ENCODE assay signal across 1 cellular context in the genomic region with DNA sequence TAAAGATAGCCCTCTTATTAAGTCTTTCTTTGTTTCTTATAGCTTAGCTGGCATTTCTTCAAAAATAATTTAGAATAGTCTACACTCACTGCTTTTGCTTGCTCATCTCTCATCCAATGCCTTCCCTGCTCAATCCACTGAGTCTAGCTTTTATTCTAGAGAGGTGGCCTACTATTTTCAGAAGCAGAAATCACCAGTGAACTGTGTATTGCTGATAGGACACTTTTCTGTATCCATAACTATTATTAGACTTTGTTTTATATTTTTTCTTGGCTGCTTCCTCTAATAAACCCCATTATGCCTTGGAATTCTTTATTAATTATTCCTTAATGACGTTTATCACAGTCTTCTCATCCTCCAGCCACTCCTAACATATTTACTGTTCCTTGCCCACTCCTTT.
A peak's percentile ranks its signal among the peaks of the same experiment; 100 is the strongest.
TF ChIP-seq lines count a peak whose summit lies in the region.

No MANE protein-coding gene starts in this region.

TF ChIP-seq in HepG2, 621 proteins besides CTCF, POLR2A, EP300 and RAD21:
- TF ChIP-seq ZNF331 (CRISPR knock-in tag; IDR thresholded peaks at IDR 0.05) (no peak), MAFK (conservative IDR thresholded peaks at IDR 0.05 in 1 of 2, IDR thresholded peaks at IDR 0.05 in 1 of 2; ENCODE audit: low read length in 2 of 2) (peak in 1 of 2 experiments; percentile 59; a peak in 3 of 4 replicates), ZNF773 (CRISPR knock-in tag; IDR thresholded peaks at IDR 0.05; ENCODE audit: borderline replicate concordance) (no peak), MAFF (IDR thresholded peaks at IDR 0.05; ENCODE audit: low read depth, low read length) (peak; percentile 39; the same call in 1 of the 2 replicates)
